18 cellular contexts compared by ENCODE assay signal in the genomic region with DNA sequence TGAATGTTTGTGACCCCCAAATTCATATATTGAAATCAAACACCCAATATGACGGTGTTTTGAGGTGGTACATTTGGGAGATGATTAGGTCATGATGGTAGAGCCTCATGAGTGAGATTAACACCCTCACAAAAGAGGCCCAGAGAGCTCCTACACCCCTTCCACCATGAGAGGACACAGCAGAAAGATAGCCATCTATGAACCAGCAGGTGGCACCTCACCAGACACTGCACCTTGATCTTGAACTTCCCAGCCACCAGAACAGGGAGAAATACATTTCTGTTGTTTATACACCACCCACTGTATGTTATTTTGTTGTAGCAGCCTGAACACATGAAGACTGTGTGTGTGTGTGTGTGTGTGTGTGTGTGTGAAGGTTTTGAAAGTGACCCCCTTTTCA. TPM values are rescaled to one million over a fixed set of nuclear protein-coding genes. Genes with fewer than 3 reads are reported as not detected.
DNase-seq lines count a peak whose midpoint lies in the region; ATAC-seq, FAIRE-seq and TF ChIP-seq lines count a peak whose summit lies in the region.
"Had no signal": no experiment of that assay in that cellular context is flagged by ENCODE, and none has a peak within 500 bp of the region (broad histone marks: within the 10 kb centered on the region; RNA-seq: fewer than 3 reads in every experiment).

No MANE protein-coding gene starts in this region.

- intact Hi-C loops in MCF 10A (cut with micrococcal nuclease) (loop anchor here (5.0 kb wide), 1 partner anchor 542 kb away; no protein-coding TSS in a partner anchor), mammary epithelial cell (cut with micrococcal nuclease) (no loop called here), body of pancreas (cut with DNase I) (loop anchor here (10.0 kb wide), 1 partner anchor 54 kb away; a partner anchor contains a TSS)

- 86% methylated on average over 1 of the region's 1 CpG for WGBS in mammary epithelial cell (ENCODE audit: low coverage, missing lambda C conversion rate)
- 45 to 87% methylated on average over 1 of the region's 1 CpG for WGBS in body of pancreas, 2 donors

- H3K9ac ChIP-seq in mammary epithelial cell (ENCODE audit: insufficient read depth, low read length) (no peak overlapping the region), MM.1S (ENCODE audit: low read length) (no peak overlapping the region)

- in situ Hi-C loops in mammary epithelial cell (cut with MboI; ENCODE audit: low sequenced_read_pairs in 2 of 2): no loop called here

- peaks cover 6% of the 10 kb centered on the region for H3K9me3 Mint-ChIP-seq in MCF 10A (ENCODE audit: unreplicated experiment)
- H3K9me3 Mint-ChIP-seq: endodermal cell had no signal

- peak; percentile 18 for DNase-seq in MCF 10A (ENCODE audit: unreplicated experiment)
- no peak for DNase-seq in mammary epithelial cell
- peak; percentile 39 for DNase-seq in MM.1S
- peak; percentile 17 for DNase-seq in bronchial epithelial cell (ENCODE audit: low read depth)
- no peak for DNase-seq in T1000 (lab: John Stamatoyannopoulos, UW)
- DNase-seq in body of pancreas: no peak
- DNase-seq in germinal center (ENCODE audit: low spot score): no peak
- DNase-seq: activated T-cell treated with anti-CD3 and anti-CD28 coated beads, Interleukin-2, amount 50 U/mL, for 1 hour; anterior cingulate cortex; BE2C; endodermal cell; heart right ventricle; left colon; NCI-H526 treated with DMSO at 0.1 percent for 48 hours; SIG-M5 had no signal

- BruUV-seq in MCF 10A (replicated peaks; lab: Mats Ljungman, UMichigan) (no TSS peak), mammary epithelial cell (replicated peaks; lab: Mats Ljungman, UMichigan) (no TSS peak)

- no peaks in the 10 kb centered on the region for H3K9me3 ChIP-seq in mammary epithelial cell (replicated peaks; ENCODE audit: insufficient read depth, low read length)
- H3K9me3 ChIP-seq in MM.1S (replicated peaks; ENCODE audit: insufficient read depth, low read length): no peaks in the 10 kb centered on the region
- H3K9me3 ChIP-seq in body of pancreas: no peaks in the 10 kb centered on the region
- H3K9me3 ChIP-seq: BE2C had no signal

- H4K20me1 ChIP-seq in mammary epithelial cell (ENCODE audit: insufficient read depth, low read length): no peaks in the 10 kb centered on the region
- no peaks in the 10 kb centered on the region for H4K20me1 ChIP-seq in MM.1S (ENCODE audit: insufficient read depth, low read length)

- POLR2A ChIA-PET in MCF 10A (lab: Yijun Ruan, JAX): interaction anchor here (0.7 to 0.8 kb wide), 2 partner anchors 233 to 276 kb away, joined by 3 read pairs; a partner anchor contains a TSS

- peaks cover 5% of the 10 kb centered on the region for H3K4me1 Mint-ChIP-seq in MCF 10A (ENCODE audit: insufficient read depth, unreplicated experiment)

- TF ChIP-seq POLR2A in body of pancreas (IDR thresholded peaks at IDR 0.05): no peak

- H3K27ac ChIP-seq in mammary epithelial cell (ENCODE audit: insufficient read depth, low read depth, low read length): no peak overlapping the region
- H3K27ac ChIP-seq in MM.1S (ENCODE audit: low read length): no peak overlapping the region
- H3K27ac ChIP-seq in body of pancreas: no peak overlapping the region
- H3K27ac ChIP-seq: heart right ventricle had no signal

- no peaks in the 10 kb centered on the region for H3K9me2 ChIP-seq in MM.1S (replicated peaks; ENCODE audit: insufficient read depth, low read length)

- H2AFZ ChIP-seq in mammary epithelial cell (ENCODE audit: low read depth, low read length): no peak overlapping the region
- H2AFZ ChIP-seq in MM.1S (ENCODE audit: low read length): no peak overlapping the region

- H3K27me3 ChIP-seq in mammary epithelial cell (ENCODE audit: insufficient read depth, low read length): peaks cover 3% of the 10 kb centered on the region
- H3K27me3 ChIP-seq in MM.1S (replicated peaks; ENCODE audit: insufficient read depth, low read length): no peaks in the 10 kb centered on the region
- H3K27me3 ChIP-seq in bronchial epithelial cell (ENCODE audit: control insufficient read depth, insufficient read depth, low read length): no peaks in the 10 kb centered on the region
- H3K27me3 ChIP-seq in body of pancreas: no peaks in the 10 kb centered on the region
- H3K27me3 ChIP-seq: BE2C had no signal

- H3K27me3 Mint-ChIP-seq in MCF 10A (ENCODE audit: insufficient read depth, unreplicated experiment): no peaks in the 10 kb centered on the region

- ATAC-seq in body of pancreas (no peak), GM18520 (IDR thresholded peaks at IDR 0.05; ENCODE audit: unreplicated experiment) (no peak)
- ATAC-seq: heart right ventricle, K562, left colon had no signal

- no peak overlapping the region for H3K4me2 ChIP-seq in mammary epithelial cell (ENCODE audit: insufficient read depth, low read depth, low read length)
- H3K4me2 ChIP-seq in MM.1S (ENCODE audit: low read depth, low read length): no peak overlapping the region

- H3K4me3 ChIP-seq in mammary epithelial cell (replicated peaks in 1 of 3; ENCODE audit: insufficient read depth in 1 of 3, low read depth in 2 of 3, low read length in 3 of 3) (no peak overlapping the region), MM.1S (ENCODE audit: low read length) (no peak overlapping the region), bronchial epithelial cell (ENCODE audit: low read depth, low read length) (no peak overlapping the region), body of pancreas (no peak overlapping the region)
- H3K4me3 ChIP-seq: heart right ventricle, K562 had no signal

- FAIRE-seq in bronchial epithelial cell (lab: Jason Lieb, UNC): no peak
- FAIRE-seq: K562, urothelium cell line had no signal

- no peak overlapping the region for H3K27ac Mint-ChIP-seq in MCF 10A (ENCODE audit: low read depth, unreplicated experiment)
- H3K27ac Mint-ChIP-seq: endodermal cell had no signal

- CTCF ChIA-PET in MCF 10A (lab: Yijun Ruan, JAX): interaction anchor here (1.0 to 10.1 kb wide), 3 partner anchors 16 to 248 kb away, joined by 3 to 165 read pairs (median 5); no protein-coding TSS in a partner anchor
- CTCF ChIA-PET in mammary epithelial cell (lab: Charles Lee; ENCODE audit: low non-redundant PET): interaction anchor here (0.7 kb wide), 1 partner anchor 103 kb away, joined by 4 read pairs; no protein-coding TSS in a partner anchor

- H3K36me3 ChIP-seq in mammary epithelial cell (ENCODE audit: insufficient read depth, low read length) (no peaks in the 10 kb centered on the region), MM.1S (replicated peaks; ENCODE audit: insufficient read depth, low read length) (no peaks in the 10 kb centered on the region), bronchial epithelial cell (ENCODE audit: control insufficient read depth, insufficient read depth, low read length) (no peaks in the 10 kb centered on the region), body of pancreas (replicated peaks in 1 of 2; ENCODE audit: insufficient read depth in 1 of 2, low read depth in 2 of 2) (no peaks in the 10 kb centered on the region)
- H3K36me3 ChIP-seq: BE2C, heart right ventricle had no signal

- no peaks in the 10 kb centered on the region for H3K4me1 ChIP-seq in mammary epithelial cell (ENCODE audit: insufficient read depth, low read length)
- peaks cover 28% of the 10 kb centered on the region for H3K4me1 ChIP-seq in MM.1S (ENCODE audit: low read length)
- peaks cover 4% of the 10 kb centered on the region for H3K4me1 ChIP-seq in body of pancreas
- H3K4me1 ChIP-seq: BE2C had no signal

- H3K79me2 ChIP-seq in mammary epithelial cell (ENCODE audit: insufficient read depth, low read length): no peaks in the 10 kb centered on the region
- H3K79me2 ChIP-seq in MM.1S (ENCODE audit: low read length): no peaks in the 10 kb centered on the region

- H3K36me3 Mint-ChIP-seq in MCF 10A (ENCODE audit: insufficient read depth, unreplicated experiment): no peaks in the 10 kb centered on the region

- H3F3A ChIP-seq in MM.1S (ENCODE audit: insufficient read depth, low read length): 0 out of 2 replicates have a peak, but pooled peaks cover 7% of the 10 kb centered on the region

- dilution Hi-C loops in mammary epithelial cell (cut with HindIII; ENCODE audit: low sequenced_read_pairs): no loop called here

- no peak for TF ChIP-seq CTCF in MCF 10A (IDR thresholded peaks at IDR 0.05; ENCODE audit: unreplicated experiment)
- peak in 1 of 2 donors; percentile 23 for TF ChIP-seq CTCF in mammary epithelial cell (conservative IDR thresholded peaks at IDR 0.05 in 1 of 2, IDR thresholded peaks at IDR 0.05 in 1 of 2; ENCODE audit: extremely low read depth in 1 of 2, insufficient read depth in 1 of 2, low read depth in 1 of 2, low read length in 2 of 2)
- peak; percentile 45 for TF ChIP-seq CTCF in MM.1S (IDR thresholded peaks at IDR 0.05; ENCODE audit: low read length)
- peak; percentile 14 for TF ChIP-seq CTCF in bronchial epithelial cell (IDR thresholded peaks at IDR 0.05; ENCODE audit: insufficient read depth, low read length, severe bottlenecking)
- no peak for TF ChIP-seq CTCF in body of pancreas (IDR thresholded peaks at IDR 0.05)

- H3K4me3 Mint-ChIP-seq in MCF 10A (ENCODE audit: unreplicated experiment): no peak overlapping the region
- H3K4me3 Mint-ChIP-seq: endodermal cell had no signal

RNA-seq across cellular contexts. Expression of a gene that starts 58.1 kb away (rescaled TPM):
- total RNA-seq in MCF 10A (2022): 1.2 and 2.3 TPM in 2 replicates
- 10 to 100 TPM; 12.0 to 25.1 TPM for total RNA-seq in mammary epithelial cell
- polyA plus RNA-seq in mammary epithelial cell: 13.0 TPM
- 2.9 TPM for polyA minus RNA-seq in mammary epithelial cell
- total RNA-seq in bronchial epithelial cell: 2.6 and 29.7 TPM in 2 replicates
- 10 to 100 TPM in 1 of 2 donors, 1 to 10 TPM in 1; 8.6 to 18.8 TPM for total RNA-seq in body of pancreas

Comparison
In these comparisons a context has a peak if more than half of its experiments do, and no peak if none do; other contexts are left out.
1. DNase-seq: peak in MCF 10A (single experiment), MM.1S (single experiment) and bronchial epithelial cell (single experiment); none in mammary epithelial cell (single experiment), T1000 (single experiment), body of pancreas (0 of 4) and germinal center (single experiment).
2. CTCF ChIP-seq: peak in MM.1S (single experiment) and bronchial epithelial cell (single experiment); none in MCF 10A (single experiment) and body of pancreas (0 of 7).